Comparison of ENCODE assay signal across 16 cellular contexts in the genomic region with DNA sequence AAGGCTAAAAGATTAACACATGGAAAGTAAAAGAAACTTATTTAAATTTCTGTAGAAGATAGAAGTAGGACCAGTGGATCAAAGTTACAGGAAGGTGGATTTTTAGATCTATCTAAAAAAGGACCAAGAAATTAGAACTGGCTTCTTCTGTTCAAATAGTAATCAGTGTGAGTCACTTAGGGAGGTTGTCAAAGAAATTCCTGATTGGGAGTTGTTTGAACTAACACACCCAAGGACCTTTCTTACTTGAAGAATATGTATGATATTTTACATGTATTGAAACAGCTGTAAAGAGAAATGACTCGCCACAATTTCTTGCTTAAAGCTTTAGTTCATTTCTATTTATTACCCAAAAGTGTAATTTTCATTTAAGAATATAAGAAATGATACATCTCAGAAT.
DNase-seq lines count a peak whose midpoint lies in the region; ATAC-seq, FAIRE-seq and TF ChIP-seq lines count a peak whose summit lies in the region.
"Had no signal": no experiment of that assay in that cellular context is flagged by ENCODE, and none has a peak within 500 bp of the region (broad histone marks: within the 10 kb centered on the region; RNA-seq: fewer than 3 reads in every experiment).

No MANE protein-coding gene starts in this region.

- in situ Hi-C loops in mammary epithelial cell (cut with MboI; ENCODE audit: low sequenced_read_pairs in 2 of 2): no loop called here

- no peaks in the 10 kb centered on the region for H3K27me3 ChIP-seq in mammary epithelial cell (ENCODE audit: insufficient read depth, low read length)
- H3K27me3 ChIP-seq: tibial artery had no signal

- no peaks in the 10 kb centered on the region for H4K20me1 ChIP-seq in mammary epithelial cell (ENCODE audit: insufficient read depth, low read length)

- H3K9ac ChIP-seq in mammary epithelial cell (ENCODE audit: insufficient read depth, low read length): no peak overlapping the region

- dilution Hi-C loops in mammary epithelial cell (cut with HindIII; ENCODE audit: low sequenced_read_pairs): no loop called here

- H3K9me3 ChIP-seq in A549 (peaks cover 16% of the 10 kb centered on the region; the same call in 1 of the 3 replicates), mammary epithelial cell (replicated peaks; ENCODE audit: insufficient read depth, low read length) (peaks cover 3% of the 10 kb centered on the region)

- no peaks in the 10 kb centered on the region for H3K79me2 ChIP-seq in mammary epithelial cell (ENCODE audit: insufficient read depth, low read length)

- no peak for TF ChIP-seq EP300 in A549 (IDR thresholded peaks at IDR 0.05)

- no TSS peak for BruUV-seq in mammary epithelial cell (replicated peaks; lab: Mats Ljungman, UMichigan)

- TF ChIP-seq POLR2A in A549 (IDR thresholded peaks at IDR 0.05; ENCODE audit: low read length): no peak

- POLR2A ChIA-PET in A549 (lab: Yijun Ruan, JAX): interaction anchor here (1.6 kb wide), 1 partner anchor 717 kb away, joined by 5 read pairs; a partner anchor contains a TSS

- FAIRE-seq in A549 (lab: Jason Lieb, UNC): no peak
- no peak for FAIRE-seq in HTR-8/SVneo (lab: Jason Lieb, UNC)

- TF ChIP-seq CTCF in A549 (IDR thresholded peaks at IDR 0.05) (no peak), mammary epithelial cell (conservative IDR thresholded peaks at IDR 0.05 in 1 of 2, IDR thresholded peaks at IDR 0.05 in 1 of 2; ENCODE audit: extremely low read depth in 1 of 2, insufficient read depth in 1 of 2, low read depth in 1 of 2, low read length in 2 of 2) (no peak)

- peak overlapping the region; percentile 46 for H3K4me2 ChIP-seq in A549
- peak overlapping the region; percentile 18 for H3K4me2 ChIP-seq in mammary epithelial cell (ENCODE audit: insufficient read depth, low read depth, low read length)

- H3K27ac ChIP-seq in A549 (peak overlapping the region; percentile 48 to 71; a peak in 5 of 6 replicates), mammary epithelial cell (ENCODE audit: insufficient read depth, low read depth, low read length) (peak overlapping the region; percentile 18)
- H3K27ac ChIP-seq: left ventricle myocardium inferior, tibial artery had no signal

- H3K36me3 ChIP-seq in mammary epithelial cell (ENCODE audit: insufficient read depth, low read length): no peaks in the 10 kb centered on the region
- H3K36me3 ChIP-seq: left ventricle myocardium inferior, tibial artery had no signal

- CTCF ChIA-PET in A549 (lab: Yijun Ruan, JAX) (interaction anchor here (0.6 to 1.2 kb wide), 3 partner anchors 59 to 768 kb away, joined by 3 read pairs; no protein-coding TSS in a partner anchor), mammary epithelial cell (lab: Charles Lee; ENCODE audit: low non-redundant PET) (interaction anchor here (0.5 kb wide), 1 partner anchor 106 kb away, joined by 3 read pairs; no protein-coding TSS in a partner anchor)

- ATAC-seq in A549: peak in 1 of 2 experiments; percentile 38; a peak in 1 of 6 replicates
- no peak for ATAC-seq in HG03469 (IDR thresholded peaks at IDR 0.05; ENCODE audit: unreplicated experiment)
- ATAC-seq: activated T-cell treated with anti-CD3 and anti-CD28 coated beads, Interleukin-2, amount 50 U/mL, for 4 hours had no signal

- no peak overlapping the region for H2AFZ ChIP-seq in mammary epithelial cell (ENCODE audit: low read depth, low read length)

- peak; percentile 10 to 49 for DNase-seq in A549 (ENCODE audit: low read depth in 1 of 2, low spot score in 1 of 2)
- peak; percentile 3 for DNase-seq in HT1080 (ENCODE audit: low read depth)
- DNase-seq in mammary epithelial cell: peak; percentile 48
- peak; percentile 15 for DNase-seq in hepatic stellate cell (ENCODE audit: low spot score)
- DNase-seq in dermis blood vessel endothelial cell: no peak
- DNase-seq in stimulated activated CD4-positive, alpha-beta T cell treated with anti-CD3 and anti-CD28 coated beads, Interleukin-2, amount 100 ng/mL, for 48 hours: no peak
- no peak for DNase-seq in HTR-8/SVneo (ENCODE audit: insufficient read length, low spot score)
- DNase-seq: activated CD4-positive, alpha-beta memory T cell treated with anti-CD3 and anti-CD28 coated beads, Interleukin-2, amount 10 ng/mL, durations not matched to agents 7 days and 5 days; activated T-cell treated with anti-CD3 and anti-CD28 coated beads, Interleukin-2, amount 50 U/mL, for 4 hours; left ventricle myocardium inferior; NCI-H524 treated with DMSO at 0.1 percent for 48 hours; retina; SIG-M5; stimulated activated naive CD4-positive, alpha-beta T cell; tibial artery had no signal

- no peak for TF ChIP-seq RAD21 in A549 (conservative IDR thresholded peaks at IDR 0.05 in 1 of 2, IDR thresholded peaks at IDR 0.05 in 1 of 2)

- no peak overlapping the region for H3K4me3 ChIP-seq in A549
- H3K4me3 ChIP-seq in mammary epithelial cell (replicated peaks in 1 of 3; ENCODE audit: insufficient read depth in 1 of 3, low read depth in 2 of 3, low read length in 3 of 3): no peak overlapping the region
- H3K4me3 ChIP-seq: left ventricle myocardium inferior, tibial artery had no signal

- H3K4me1 ChIP-seq in A549 (peaks cover 26% of the 10 kb centered on the region), mammary epithelial cell (ENCODE audit: insufficient read depth, low read length) (peaks cover 3% of the 10 kb centered on the region)

- intact Hi-C loops in mammary epithelial cell (cut with micrococcal nuclease): no loop called here

- WGBS in A549 (ENCODE audit: missing lambda C conversion rate): 55% methylated on average over 1 of the region's 1 CpG
- 100% methylated on average over 1 of the region's 1 CpG for WGBS in mammary epithelial cell (ENCODE audit: low coverage, missing lambda C conversion rate)

TF ChIP-seq in A549, 52 proteins besides CTCF, POLR2A, EP300 and RAD21:
- TF ChIP-seq FOSL2 (IDR thresholded peaks at IDR 0.05) (no peak), FOSL2 (CRISPR knock-in tag; IDR thresholded peaks at IDR 0.05) (peak; percentile 46), HDAC2 (IDR thresholded peaks at IDR 0.05) (no peak)
TF ChIP-seq in A549: peak in this region for 1.

Comparison
In these comparisons a context has a peak if more than half of its experiments do, and no peak if none do; other contexts are left out.
1. DNase-seq: peak in A549 (2 of 2), HT1080 (single experiment), mammary epithelial cell (single experiment) and hepatic stellate cell (single experiment); none in dermis blood vessel endothelial cell (single experiment), stimulated activated CD4-positive, alpha-beta T cell treated with anti-CD3 and anti-CD28 coated beads, Interleukin-2, amount 100 ng/mL, for 48 hours (0 of 2) and HTR-8/SVneo (single experiment).